ENCODE assay signal across 23 cellular contexts in genomic region chr5:24817966-24818365, GRCh38.
"Had no signal": no experiment of that assay in that cellular context is flagged by ENCODE, and none has a peak within 500 bp of the region (broad histone marks: within the 10 kb centered on the region; RNA-seq: fewer than 3 reads in every experiment).

No MANE protein-coding gene starts in this region.

- H3K27ac ChIP-seq: lower lobe of right lung, parathyroid adenoma, upper lobe of left lung, WERI-Rb-1 had no signal

- H3K4me3 ChIP-seq: lower lobe of right lung, upper lobe of left lung had no signal

- H3K9me3 ChIP-seq: lower lobe of right lung, upper lobe of left lung had no signal

- H3K4me1 Mint-ChIP-seq: activated T-helper 17 cell treated with anti-CD3 and anti-CD28 coated beads, Interleukin-2, amount 50 U/mL, for 72 hours; central memory CD8-positive, alpha-beta T cell; naive B cell had no signal

- H3K27me3 ChIP-seq: upper lobe of left lung had no signal

- H3K36me3 ChIP-seq: lower lobe of right lung, upper lobe of left lung, WERI-Rb-1 had no signal

- H3K27me3 Mint-ChIP-seq: activated T-cell treated with anti-CD3 and anti-CD28 coated beads, Interleukin-2, amount 50 U/mL, for 24 hours; activated T-helper 17 cell treated with anti-CD3 and anti-CD28 coated beads, Interleukin-2, amount 50 U/mL, for 72 hours; central memory CD8-positive, alpha-beta T cell; effector memory CD8-positive, alpha-beta T cell; naive B cell had no signal

- H3K4me3 Mint-ChIP-seq: activated T-cell treated with anti-CD3 and anti-CD28 coated beads, Interleukin-2, amount 50 U/mL, for 24 hours; activated T-helper 17 cell treated with anti-CD3 and anti-CD28 coated beads, Interleukin-2, amount 50 U/mL, for 72 hours; central memory CD8-positive, alpha-beta T cell; effector memory CD8-positive, alpha-beta T cell; naive B cell had no signal

- FAIRE-seq: astrocyte, colon, endothelial cell of umbilical vein, kidney, TTC549 had no signal

- H3K27ac Mint-ChIP-seq: activated naive CD4-positive, alpha-beta T cell treated with anti-CD3 and anti-CD28 coated beads, Interleukin-2, amount 50 U/mL, for 72 hours; activated T-cell treated with anti-CD3 and anti-CD28 coated beads, Interleukin-2, amount 50 U/mL, for 24 hours; activated T-helper 17 cell treated with anti-CD3 and anti-CD28 coated beads, Interleukin-2, amount 50 U/mL, for 72 hours; effector memory CD8-positive, alpha-beta T cell; naive B cell had no signal

- H3K79me2 ChIP-seq: parathyroid adenoma had no signal

- H3K9ac ChIP-seq: parathyroid adenoma had no signal

- DNase-seq: activated CD4-positive, CD25-positive, alpha-beta regulatory T cell treated with anti-CD3 and anti-CD28 coated beads, Interleukin-2, amount 50 U/mL, for 72 hours; activated T-cell treated with anti-CD3 and anti-CD28 coated beads, Interleukin-2, amount 50 U/mL, for 24 hours; effector memory CD8-positive, alpha-beta T cell; foreskin melanocyte; kidney; lower lobe of right lung; naive B cell; nucleus accumbens; right cardiac atrium; stimulated activated CD4-positive, alpha-beta T cell treated with anti-CD3 and anti-CD28 coated beads, Interleukin-4, amount 100 ng/mL, for 4 hours; stimulated activated naive CD8-positive, alpha-beta T cell treated with anti-CD3 and anti-CD28 coated beads, Interleukin-15, Interleukin-2, amounts not matched to agents 100 U/mL and 50 U/mL, for 24 hours; upper lobe of left lung; WERI-Rb-1 had no signal

- H2AFZ ChIP-seq: parathyroid adenoma had no signal

- ATAC-seq: activated naive CD4-positive, alpha-beta T cell treated with anti-CD3 and anti-CD28 coated beads, Interleukin-2, amount 50 U/mL, for 72 hours; activated T-helper 17 cell treated with anti-CD3 and anti-CD28 coated beads, Interleukin-2, amount 50 U/mL, for 72 hours; effector memory CD8-positive, alpha-beta T cell; esophagus mucosa; left lobe of liver; lower lobe of right lung; right cardiac atrium; stimulated activated naive CD8-positive, alpha-beta T cell treated with anti-CD3 and anti-CD28 coated beads, Interleukin-15, Interleukin-2, amounts not matched to agents 100 U/mL and 50 U/mL, for 24 hours had no signal

- H3K36me3 Mint-ChIP-seq: activated naive CD4-positive, alpha-beta T cell treated with anti-CD3 and anti-CD28 coated beads, Interleukin-2, amount 50 U/mL, for 72 hours; naive B cell had no signal

- H3K4me1 ChIP-seq: lower lobe of right lung, parathyroid adenoma, upper lobe of left lung had no signal
